8 cellular contexts compared by ENCODE assay signal in genomic region chr10:103554488-103555320, GRCh38.
DNase-seq lines count a peak whose midpoint lies in the region; ATAC-seq and TF ChIP-seq lines count a peak whose summit lies in the region.

No MANE protein-coding gene starts in this region.

- H3K36me3 ChIP-seq in esophagus (ENCODE audit: control insufficient read depth in 2 of 2, insufficient read depth in 2 of 2, low read length in 1 of 2) (no peaks in the 10 kb centered on the region), upper lobe of right lung (no peaks in the 10 kb centered on the region)

- 3 to 9% methylated on average over 18 to 43 of the region's 43 CpGs for WGBS in esophagus, 2 donors

- peak; percentile 63 for DNase-seq in EL
- DNase-seq in NCI-H146 (lab: John Stamatoyannopoulos, UW), result peak; percentile 87
- DNase-seq in activated CD4-positive, alpha-beta T cell treated with anti-CD3 and anti-CD28 coated beads for 48 hours, result peak; percentile 31
- DNase-seq in myocyte (ENCODE audit: low read depth), result peak; percentile 70
- no peak for DNase-seq in upper lobe of right lung
- DNase-seq in HT-29 (ENCODE audit: low spot score), result no peak
- DNase-seq in medulla oblongata (ENCODE audit: extremely low spot score), result no peak

- TF ChIP-seq CTCF in upper lobe of right lung (IDR thresholded peaks at IDR 0.05), result no peak

- H3K4me1 ChIP-seq in esophagus (ENCODE audit: control insufficient read depth in 2 of 2, insufficient read depth in 2 of 2, low read length in 1 of 2) (peaks cover 0 to 8% of the 10 kb centered on the region in 2 donors), upper lobe of right lung (peaks cover 7% of the 10 kb centered on the region)

- peak; percentile 49 for ATAC-seq in upper lobe of right lung

- no peaks in the 10 kb centered on the region for H3K9me3 ChIP-seq in esophagus (ENCODE audit: control insufficient read depth in 2 of 2, insufficient read depth in 1 of 2, low read depth in 1 of 2, low read length in 1 of 2)
- no peaks in the 10 kb centered on the region for H3K9me3 ChIP-seq in upper lobe of right lung

- H3K4me3 ChIP-seq in esophagus (ENCODE audit: low read depth in 1 of 2, low read length in 2 of 2) (peak overlapping the region; percentile 6 to 48), upper lobe of right lung (peak overlapping the region; percentile 39)

- no peak overlapping the region for H3K27ac ChIP-seq in esophagus (ENCODE audit: low read depth in 2 of 2, low read length in 1 of 2)
- H3K27ac ChIP-seq in upper lobe of right lung, result no peak overlapping the region

- H3K27me3 ChIP-seq in esophagus (ENCODE audit: control insufficient read depth in 1 of 2, insufficient read depth in 2 of 2, low read length in 2 of 2) (no peaks in the 10 kb centered on the region), upper lobe of right lung (peaks cover 13% of the 10 kb centered on the region)

- intact Hi-C loops in upper lobe of right lung (cut with DNase I), result no loop called here

Comparison
In these comparisons a context has a peak if more than half of its experiments do, and no peak if none do; other contexts are left out.
1. DNase-seq: peak in EL (single experiment), NCI-H146 (single experiment), activated CD4-positive, alpha-beta T cell treated with anti-CD3 and anti-CD28 coated beads for 48 hours (single experiment) and myocyte (single experiment); none in upper lobe of right lung (single experiment), HT-29 (single experiment) and medulla oblongata (single experiment).